Comparison of ENCODE assay signal across 8 cellular contexts in the genomic region with DNA sequence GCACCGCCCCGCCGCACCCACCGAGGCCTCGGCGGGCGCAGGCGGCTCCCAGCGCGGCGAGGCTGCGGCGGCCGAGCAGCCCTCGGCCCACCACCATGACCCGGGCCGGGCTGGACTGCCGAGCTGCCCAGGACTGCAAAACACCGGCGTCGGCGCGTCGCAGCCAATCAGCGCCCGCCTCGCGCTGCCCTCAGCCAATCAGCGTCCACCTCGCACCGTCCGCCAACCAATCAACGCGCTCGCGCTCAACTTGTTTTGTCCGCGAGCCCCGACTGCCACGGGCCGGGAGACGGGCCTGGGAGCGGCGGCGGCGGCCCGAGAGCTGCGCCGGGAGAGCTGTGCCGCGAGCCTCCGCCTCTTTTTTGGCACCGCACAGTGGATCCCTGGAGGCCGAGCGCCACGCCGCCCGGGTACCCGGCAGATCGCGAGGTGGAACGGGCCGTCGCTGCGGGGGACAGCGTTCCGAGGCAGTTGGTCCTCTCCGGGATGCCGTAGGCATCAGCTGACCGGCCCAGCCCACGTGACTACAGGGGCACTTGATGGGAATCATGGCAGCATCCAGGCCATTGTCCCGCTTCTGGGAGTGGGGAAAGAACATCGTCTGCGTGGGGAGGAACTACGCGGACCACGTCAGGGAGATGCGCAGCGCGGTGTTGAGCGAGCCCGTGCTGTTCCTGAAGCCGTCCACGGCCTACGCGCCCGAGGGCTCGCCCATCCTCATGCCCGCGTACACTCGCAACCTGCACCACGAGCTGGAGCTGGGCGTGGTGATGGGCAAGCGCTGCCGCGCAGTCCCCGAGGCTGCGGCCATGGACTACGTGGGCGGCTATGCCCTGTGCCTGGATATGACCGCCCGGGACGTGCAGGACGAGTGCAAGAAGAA. TPM values are rescaled to one million over a fixed set of nuclear protein-coding genes. Genes with fewer than 3 reads are reported as not detected.
A peak's percentile ranks its signal among the peaks of the same experiment; 100 is the strongest.
DNase-seq lines count a peak whose midpoint lies in the region; ATAC-seq and TF ChIP-seq lines count a peak whose summit lies in the region.

A gene (plus strand): TSS at position 516 of the 883 bp plus-strand sequence. CDS start 33 bp downstream, at position 549.
A gene (minus strand): TSS at position 135 of the 883 bp plus-strand sequence. CDS start 38 bp downstream, at position 97.

- H3K27me3 ChIP-seq in PC-3 (ENCODE audit: low read length), result no peaks in the 10 kb centered on the region
- H3K27me3 ChIP-seq in mucosa of rectum (ENCODE audit: control insufficient read depth in 2 of 2, insufficient read depth in 2 of 2, low read length in 2 of 2), result no peaks in the 10 kb centered on the region

- peak; percentile 92 for DNase-seq in DMS153 treated with DMSO at 0.1 percent for 48 hours (lab: John Stamatoyannopoulos, UW; ENCODE audit: unreplicated experiment)
- DNase-seq in Jurkat, Clone E6-1 (ENCODE audit: low read depth, low spot score), result peak; percentile 87
- DNase-seq in PC-3, result peak; percentile 84
- peak; percentile 89 for DNase-seq in activated T-cell treated with anti-CD3 and anti-CD28 coated beads for 48 hours (ENCODE audit: low read depth)
- DNase-seq in epithelial cell of prostate (ENCODE audit: low read depth, low spot score), result peak; percentile 79
- peak; percentile 72 to 76 for DNase-seq in stimulated activated CD8-positive, alpha-beta memory T cell treated with anti-CD3 and anti-CD28 coated beads, Interleukin-4, amount 100 ng/mL, for 4 hours (ENCODE audit: low read depth in 2 of 2, low spot score in 1 of 2)

- POLR2A ChIA-PET in PC-3 (lab: Charles Lee; ENCODE audit: unreplicated experiment), result no interaction called here

- H2AFZ ChIP-seq in PC-3 (ENCODE audit: low read length), result peak within 1 kb of the TSS; percentile 89

- H3K27ac ChIP-seq in PC-3 (ENCODE audit: low read length), result peak within 1 kb of the TSS; percentile 46
- peak within 1 kb of the TSS; percentile 63 for H3K27ac ChIP-seq in epithelial cell of prostate
- peak within 1 kb of the TSS; percentile 82 to 86 for H3K27ac ChIP-seq in mucosa of rectum (ENCODE audit: low read depth in 2 of 2, low read length in 2 of 2)

- H3K9me3 ChIP-seq in PC-3 (ENCODE audit: low read length) (no peaks in the 10 kb centered on the region), mucosa of rectum (ENCODE audit: control insufficient read depth in 2 of 2, low read length in 2 of 2) (no peaks in the 10 kb centered on the region)

- H3K9ac ChIP-seq in PC-3 (ENCODE audit: low read length) (peak within 1 kb of the TSS; percentile 87), mucosa of rectum (ENCODE audit: low read depth in 1 of 2, low read length in 2 of 2) (peak within 1 kb of the TSS; percentile 84 to 85)

- peaks cover 55% of the 10 kb centered on the region for H3K79me2 ChIP-seq in PC-3 (ENCODE audit: low read length)

- no peaks in the 10 kb centered on the region for H3F3A ChIP-seq in PC-3 (ENCODE audit: low read length, unreplicated experiment)

- TF ChIP-seq CTCF in PC-3 (conservative IDR thresholded peaks at IDR 0.05; ENCODE audit: low read depth, low read length), result no peak

- no TSS peak for BruUV-seq in PC-3 (replicated peaks; lab: Mats Ljungman, UMichigan)

- peaks cover 15% of the 10 kb centered on the region; the same call in 1 of the 2 replicates for H4K20me1 ChIP-seq in PC-3 (ENCODE audit: low read length)

- CTCF ChIA-PET in PC-3 (lab: Charles Lee), result no interaction called here

- H3K4me1 ChIP-seq in PC-3 (ENCODE audit: insufficient read depth, low read length), result peaks cover 12% of the 10 kb centered on the region
- peaks cover 28 to 36% of the 10 kb centered on the region in 2 donors for H3K4me1 ChIP-seq in mucosa of rectum (ENCODE audit: control insufficient read depth in 2 of 2, insufficient read depth in 2 of 2, low read length in 2 of 2)

- H3K9me2 ChIP-seq in PC-3 (replicated peaks; ENCODE audit: low read length), result no peaks in the 10 kb centered on the region

- H3K4me3 ChIP-seq in Jurkat, Clone E6-1 (ENCODE audit: low read length), result peak within 1 kb of the TSS; percentile 96
- H3K4me3 ChIP-seq in PC-3 (ENCODE audit: low read length), result peak within 1 kb of the TSS; percentile 99
- peak within 1 kb of the TSS; percentile 93 to 98 for H3K4me3 ChIP-seq in mucosa of rectum (ENCODE audit: low read length in 2 of 2)

- H3K36me3 ChIP-seq in PC-3 (ENCODE audit: low read depth, low read length) (no peaks in the 10 kb centered on the region), mucosa of rectum (ENCODE audit: control insufficient read depth in 2 of 2, insufficient read depth in 2 of 2, low read length in 2 of 2) (peaks cover 0 to 15% of the 10 kb centered on the region in 2 donors)

- intact Hi-C loops in PC-3 (cut with micrococcal nuclease), result no loop called here

- ATAC-seq in GM21717 (IDR thresholded peaks at IDR 0.05; ENCODE audit: unreplicated experiment) (peak; percentile 68), PC-3 (peak; percentile 85)

- peak within 1 kb of the TSS; percentile 94 for H3K4me2 ChIP-seq in PC-3 (ENCODE audit: low read length)

RNA-seq across cellular contexts. Expression of the first gene that starts in this region (rescaled TPM):
- 15.1 TPM for polyA plus RNA-seq in Jurkat, Clone E6-1 (2012; ENCODE audit: insufficient read depth, insufficient read length)
- 37.5 and 47.5 TPM in 2 replicates for total RNA-seq in PC-3 (2014; rRNA removed)

RNA-seq across cellular contexts. Expression of the second gene that starts in this region (rescaled TPM):
- polyA plus RNA-seq in Jurkat, Clone E6-1 (2012; ENCODE audit: insufficient read depth, insufficient read length), result 98.4 TPM
- total RNA-seq in PC-3 (2014; rRNA removed), result 96.9 and 99.5 TPM in 2 replicates

Comparison
In these comparisons a context has a peak if more than half of its experiments do, and no peak if none do; other contexts are left out.
1. Peak in every context shown above with its lines: DNase-seq, ATAC-seq, H3K4me3 ChIP-seq and H3K27ac ChIP-seq.